Comparison of ENCODE assay signal across 8 cellular contexts in the genomic region with DNA sequence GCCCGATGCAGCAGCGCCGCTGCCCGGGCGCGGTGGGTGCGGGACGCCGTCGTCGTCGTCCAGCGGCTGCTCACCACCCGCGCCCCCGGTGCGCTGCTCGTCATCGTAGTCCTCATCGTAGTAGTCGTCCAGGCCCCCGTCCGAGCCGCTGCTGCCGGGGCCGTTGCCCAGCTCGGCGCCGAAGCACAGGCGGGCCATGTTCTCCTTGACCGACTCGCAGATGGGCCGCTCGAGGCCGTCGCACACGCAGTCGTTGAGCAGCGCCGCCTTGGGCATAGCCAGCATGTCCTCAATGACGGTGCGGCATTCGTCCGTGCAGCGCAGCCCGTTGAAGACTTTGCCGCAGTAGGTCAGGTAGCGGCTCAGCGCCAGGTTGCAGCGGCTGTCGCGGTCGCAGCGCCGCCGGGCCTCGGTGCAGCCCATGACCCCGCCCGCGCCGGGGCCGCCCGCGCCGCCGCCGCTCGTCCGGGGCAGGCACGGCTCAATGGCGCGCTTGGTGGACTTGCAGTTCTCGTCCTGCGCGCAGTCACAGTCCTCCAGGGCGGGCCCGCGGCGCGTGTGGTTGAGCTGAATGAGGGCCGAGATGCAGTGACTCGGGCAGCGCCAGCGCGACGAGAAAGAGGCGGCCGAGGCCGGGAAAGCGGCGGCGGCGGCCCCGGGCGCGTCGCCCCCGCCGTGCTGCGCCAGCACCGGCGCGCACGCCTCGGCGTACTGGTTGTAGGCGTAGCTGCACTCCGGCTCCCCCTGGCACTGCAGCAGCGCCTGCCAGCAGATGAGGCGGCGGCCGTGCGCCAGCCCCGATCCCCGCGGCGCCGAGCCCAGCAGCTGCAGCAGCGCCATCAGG. TPM values are rescaled to one million over a fixed set of nuclear protein-coding genes. Genes with fewer than 3 reads are reported as not detected.
A peak's percentile ranks its signal among the peaks of the same experiment; 100 is the strongest.
DNase-seq lines count a peak whose midpoint lies in the region; ATAC-seq and TF ChIP-seq lines count a peak whose summit lies in the region.

No MANE protein-coding gene starts in this region.

- H3K36me3 ChIP-seq in ascending aorta: no peaks in the 10 kb centered on the region
- no peaks in the 10 kb centered on the region for H3K36me3 ChIP-seq in aorta (ENCODE audit: control insufficient read depth in 1 of 2, insufficient read depth in 2 of 2, low read length in 1 of 2)

- TF ChIP-seq CTCF in AG09309 (IDR thresholded peaks at IDR 0.05; ENCODE audit: control insufficient read depth, insufficient read depth, low read depth, low read length, missing control alignments) (peak; percentile 5), HL-60 (IDR thresholded peaks at IDR 0.05; ENCODE audit: insufficient read depth, low read length) (no peak), ascending aorta (IDR thresholded peaks at IDR 0.05) (peak in 1 of 3 experiments; percentile 33)

- H3K4me3 Mint-ChIP-seq in T-helper 17 cell: peak overlapping the region; percentile 88

- peaks cover 35% of the 10 kb centered on the region for H3K27me3 ChIP-seq in HL-60 (ENCODE audit: insufficient read depth, poor library complexity, severe bottlenecking)
- no peaks in the 10 kb centered on the region for H3K27me3 ChIP-seq in ascending aorta
- no peaks in the 10 kb centered on the region for H3K27me3 ChIP-seq in aorta (ENCODE audit: control insufficient read depth in 1 of 2, insufficient read depth in 2 of 2, low read length in 1 of 2)

- intact Hi-C loops in ascending aorta (cut with DNase I): loop anchor here (1.0 to 5.0 kb wide), 9 partner anchors 91 to 594 kb away; a partner anchor contains a TSS
- intact Hi-C loops in aorta (cut with DNase I): loop anchor here (5.0 to 10.0 kb wide), 6 partner anchors 116 to 461 kb away; no protein-coding TSS in a partner anchor

- ATAC-seq in GM19351 (IDR thresholded peaks at IDR 0.05; ENCODE audit: unreplicated experiment): peak; percentile 43
- ATAC-seq in T-helper 17 cell: peak; percentile 78
- ATAC-seq in aorta (ENCODE audit: low FRiP score): peak; percentile 3

- H3K27ac ChIP-seq in HL-60 (replicated peaks) (no peak overlapping the region), ascending aorta (peak overlapping the region; percentile 88 to 89), aorta (ENCODE audit: low read depth in 1 of 2, low read length in 2 of 2) (peak overlapping the region; percentile 95 to 97)

- no peaks in the 10 kb centered on the region for H3K36me3 Mint-ChIP-seq in T-helper 17 cell (ENCODE audit: low read depth)

- no peaks in the 10 kb centered on the region for H3K9me3 ChIP-seq in T-helper 17 cell (ENCODE audit: control insufficient read depth, low read length, poor library complexity, severe bottlenecking)
- no peaks in the 10 kb centered on the region for H3K9me3 ChIP-seq in ascending aorta
- H3K9me3 ChIP-seq in aorta (ENCODE audit: control insufficient read depth, low read length): no peaks in the 10 kb centered on the region

- peak overlapping the region; percentile 61 for H3K4me3 ChIP-seq in AG09309 (ENCODE audit: control insufficient read depth, low read depth, low read length)
- peak overlapping the region; percentile 56 for H3K4me3 ChIP-seq in HL-60 (replicated peaks; ENCODE audit: insufficient read depth, low read length)
- peak overlapping the region; percentile 90 to 93 for H3K4me3 ChIP-seq in ascending aorta
- peak overlapping the region; percentile 98 to 99 for H3K4me3 ChIP-seq in aorta (ENCODE audit: low read length in 2 of 2)

- WGBS in aorta, 2 donors: 0 to 1% methylated on average over 81 to 119 of the region's 119 CpGs

- DNase-seq in AG09309 (ENCODE audit: low read depth) (no peak), HL-60 (ENCODE audit: low read depth in 1 of 2, low spot score in 1 of 2) (peak; percentile 16 to 33), T-helper 17 cell (peak; percentile 42 to 58 (median 43)), ascending aorta (ENCODE audit: low spot score in 2 of 2) (peak in 1 of 2 donors; percentile 80), hepatic stellate cell (ENCODE audit: low spot score) (peak; percentile 65), retina (peak; percentile 86), aorta (peak; percentile 85 to 87)

- peaks cover 33% of the 10 kb centered on the region for H3K27me3 Mint-ChIP-seq in T-helper 17 cell

- H3K4me1 ChIP-seq in ascending aorta (peaks cover 0 to 17% of the 10 kb centered on the region in 2 donors), aorta (ENCODE audit: control insufficient read depth in 1 of 2, insufficient read depth in 2 of 2, low read length in 2 of 2) (no peaks in the 10 kb centered on the region)

- H3K4me1 Mint-ChIP-seq in T-helper 17 cell: peaks cover 9% of the 10 kb centered on the region

- H3K27ac Mint-ChIP-seq in T-helper 17 cell: no peak overlapping the region

RNA-seq across cellular contexts. Expression of a gene that starts 1.2 kb away (rescaled TPM):
- total RNA-seq in T-helper 17 cell (under 1 TPM; 0.37 to 0.42 TPM), ascending aorta (605 TPM), aorta (100 to 1,000 TPM; 105 to 111 TPM)
- polyA plus RNA-seq in aorta: 1 to 10 TPM; 3.6 to 9.3 TPM

Comparison
In these comparisons a context has a peak if more than half of its experiments do, and no peak if none do; other contexts are left out.
1. ATAC-seq: peak in every context shown above with its lines; median percentile 78 in T-helper 17 cell; 43 in GM19351; 3 in aorta.
2. RNA of a gene that starts 1.2 kb away (total RNA-seq): 605 TPM in ascending aorta (single experiment) and 105 to 111 TPM in aorta; 0.37 to 0.42 TPM in T-helper 17 cell; every median in the first group is over 10 times any median in the second.
3. Peak in every context shown above with its lines, with median percentiles within 50 percentile points of each other: H3K4me3 ChIP-seq.